ENCODE assay signal across 9 cellular contexts in genomic region chr14:61537567-61538463, GRCh38.
DNase-seq lines count a peak whose midpoint lies in the region; ATAC-seq and TF ChIP-seq lines count a peak whose summit lies in the region.
"Had no signal": no experiment of that assay in that cellular context is flagged by ENCODE, and none has a peak within 500 bp of the region (broad histone marks: within the 10 kb centered on the region; RNA-seq: fewer than 3 reads in every experiment).

No MANE protein-coding gene starts in this region.

- no peak overlapping the region for H2AFZ ChIP-seq in smooth muscle cell (ENCODE audit: low read depth)

- no peaks in the 10 kb centered on the region for H3K9me3 ChIP-seq in smooth muscle cell (replicated peaks; ENCODE audit: low read depth)

- H3K27ac ChIP-seq in smooth muscle cell (ENCODE audit: low read depth) = peak overlapping the region; percentile 84
- H3K27ac ChIP-seq: SK-N-MC had no signal

- H3K4me3 ChIP-seq in smooth muscle cell = no peak overlapping the region
- H3K4me3 ChIP-seq: SK-N-MC had no signal

- TF ChIP-seq CTCF in smooth muscle cell (IDR thresholded peaks at IDR 0.05; ENCODE audit: borderline replicate concordance, insufficient read depth, poor library complexity, severe bottlenecking) (no peak), GM10248 (IDR thresholded peaks at IDR 0.05; ENCODE audit: control extremely low read depth, extremely low read depth, low read depth, missing control alignments) (no peak)

- H3K27me3 ChIP-seq in smooth muscle cell (ENCODE audit: low read depth) = no peaks in the 10 kb centered on the region

- H3K4me1 ChIP-seq in smooth muscle cell (ENCODE audit: low read depth) = peaks cover 14% of the 10 kb centered on the region

- CTCF ChIA-PET in GM10248 (lab: Yijun Ruan, JAX) = interaction anchor here (0.8 to 1.4 kb wide), 3 partner anchors 11 to 27 kb away, joined by 3 to 4 read pairs (median 3); no protein-coding TSS in a partner anchor

- peak overlapping the region; percentile 55 for H3K9ac ChIP-seq in smooth muscle cell (ENCODE audit: low read depth)

- H4K20me1 ChIP-seq in smooth muscle cell (ENCODE audit: low read depth) = no peaks in the 10 kb centered on the region

- DNase-seq in NCI-H146 treated with DMSO at 0.1 percent for 48 hours (lab: John Stamatoyannopoulos, UW; ENCODE audit: unreplicated experiment) (peak; percentile 30), left cardiac atrium (no peak), smooth muscle cell (lab: John Stamatoyannopoulos, UW; ENCODE audit: unreplicated experiment) (no peak), T-helper 9 cell (no peak), GM10248 (ENCODE audit: extremely low spot score) (no peak)
- peak; percentile 59 to 64 for DNase-seq in activated T-cell treated with anti-CD3 and anti-CD28 coated beads, Interleukin-2, amount 50 U/mL, for 48 hours

- ATAC-seq in GM18868 (IDR thresholded peaks at IDR 0.05; ENCODE audit: unreplicated experiment) (peak; percentile 66), left cardiac atrium (peak; percentile 31 to 61), HG03097 (IDR thresholded peaks at IDR 0.05; ENCODE audit: low FRiP score, unreplicated experiment) (no peak)

- H3K4me2 ChIP-seq in smooth muscle cell = peak overlapping the region; percentile 31

- POLR2A ChIA-PET in GM10248 (lab: Yijun Ruan, JAX) = no interaction called here

- intact Hi-C loops in left cardiac atrium (cut with DNase I) = no loop called here

- no peaks in the 10 kb centered on the region for H3K79me2 ChIP-seq in smooth muscle cell (ENCODE audit: low read depth)

- 43% methylated on average over 8 of the region's 8 CpGs for WGBS in smooth muscle cell (ENCODE audit: low lambda C conversion rate)

- no peaks in the 10 kb centered on the region for H3F3A ChIP-seq in smooth muscle cell (ENCODE audit: low read depth)

- H3K36me3 ChIP-seq in smooth muscle cell (ENCODE audit: low read depth) = no peaks in the 10 kb centered on the region

Comparison
In these comparisons a context has a peak if more than half of its experiments do, and no peak if none do; other contexts are left out.
1. DNase-seq: peak in NCI-H146 treated with DMSO at 0.1 percent for 48 hours (single experiment) and activated T-cell treated with anti-CD3 and anti-CD28 coated beads, Interleukin-2, amount 50 U/mL, for 48 hours (2 of 2); none in left cardiac atrium (single experiment), smooth muscle cell (single experiment), T-helper 9 cell (single experiment) and GM10248 (single experiment).